ENCODE assay signal across 16 cellular contexts in genomic region chr13:32976046-32976781, GRCh38.
"Had no signal": no experiment of that assay in that cellular context is flagged by ENCODE, and none has a peak within 500 bp of the region (broad histone marks: within the 10 kb centered on the region; RNA-seq: fewer than 3 reads in every experiment).

No MANE protein-coding gene starts in this region.

- H3K36me3 ChIP-seq: breast epithelium, spleen, WERI-Rb-1 had no signal

- H3K9me3 ChIP-seq: breast epithelium, spleen had no signal

- H3K4me1 ChIP-seq: breast epithelium, spleen had no signal

- ATAC-seq: activated CD4-positive, alpha-beta T cell treated with anti-CD3 and anti-CD28 coated beads for 36 hours; sciatic nerve; stimulated activated naive B cell treated with anti-CD40 and anti-IgM and Interleukin-4, amounts not matched to agents 10 μg/mL and 1 μg/mL and 100 μg/mL, for 72 hours had no signal

- DNase-seq: activated CD4-positive, alpha-beta memory T cell treated with anti-CD3 and anti-CD28 coated beads, Interleukin-2, amount 10 ng/mL, durations not matched to agents 7 days and 5 days; activated CD4-positive, alpha-beta T cell treated with anti-CD3 and anti-CD28 coated beads for 36 hours; activated CD8-positive, alpha-beta memory T cell treated with anti-CD3 and anti-CD28 coated beads, Interleukin-2, amount 50 U/mL, for 4 hours; activated naive CD8-positive, alpha-beta T cell treated with anti-CD3 and anti-CD28 coated beads, Interleukin-2, amount 10 ng/mL, durations not matched to agents 7 days and 5 days; dermis blood vessel endothelial cell; endodermal cell; erythroblast; midbrain; nucleus accumbens; spleen; stimulated activated CD4-positive, alpha-beta T cell treated with anti-CD3 and anti-CD28 coated beads, Interleukin-1b, Interleukin-23, amount 100 ng/mL, for 48 hours; stimulated activated naive B cell treated with anti-CD40 and anti-IgM and Interleukin-4, amounts not matched to agents 10 μg/mL and 1 μg/mL and 100 μg/mL, for 72 hours; WERI-Rb-1 had no signal

- H3K27ac ChIP-seq: breast epithelium, spleen, WERI-Rb-1 had no signal

- H3K4me3 ChIP-seq: breast epithelium, lung, spleen had no signal

- H3K27me3 ChIP-seq: breast epithelium, spleen had no signal
